In genomic region chrX:134004038-134004437, GRCh38 we compare ENCODE assay signal across 19 cellular contexts. TPM values are rescaled to one million over a fixed set of nuclear protein-coding genes. Genes with fewer than 3 reads are reported as not detected.
DNase-seq lines count a peak whose midpoint lies in the region; ATAC-seq, FAIRE-seq and TF ChIP-seq lines count a peak whose summit lies in the region.
"Had no signal": no experiment of that assay in that cellular context is flagged by ENCODE, and none has a peak within 500 bp of the region (broad histone marks: within the 10 kb centered on the region; RNA-seq: fewer than 3 reads in every experiment).

No MANE protein-coding gene starts in this region.

- no peak for TF ChIP-seq CTCF in brain (conservative IDR thresholded peaks at IDR 0.05)
- no peak for TF ChIP-seq CTCF in fibroblast of villous mesenchyme (IDR thresholded peaks at IDR 0.05; ENCODE audit: insufficient read depth, low read depth, low read length)

- H3K27ac Mint-ChIP-seq in brain: peak overlapping the region in 3 of 5 experiments; percentile 13 to 63 (median 46)
- H3K27ac Mint-ChIP-seq: activated B cell treated with CpG ODN at 0.5 μM for 24 hours; T-helper 1 cell treated with Interleukin-12 subunit alpha and Interleukin-12 subunit beta and Interleukin-4 antibody, amounts not matched to agents 30 μg/mL and 1 μg/mL, for 36 hours had no signal

- H3K4me3 Mint-ChIP-seq in brain: peak overlapping the region in 1 of 5 experiments; percentile 39
- H3K4me3 Mint-ChIP-seq: activated B cell treated with CpG ODN at 0.5 μM for 24 hours; T-helper 1 cell treated with Interleukin-12 subunit alpha and Interleukin-12 subunit beta and Interleukin-4 antibody, amounts not matched to agents 30 μg/mL and 1 μg/mL, for 36 hours had no signal

- no peak overlapping the region for H3K4me3 ChIP-seq in MG63
- H3K4me3 ChIP-seq in fibroblast of villous mesenchyme (ENCODE audit: low read depth, low read length): no peak overlapping the region
- H3K4me3 ChIP-seq: esophagus squamous epithelium, Peyer's patch, skin epidermis had no signal

- H3K36me3 ChIP-seq in MG63: no peaks in the 10 kb centered on the region
- H3K36me3 ChIP-seq: esophagus squamous epithelium, neutrophil, Peyer's patch had no signal

- H3K36me3 Mint-ChIP-seq in brain: no peaks in the 10 kb centered on the region

- DNase-seq in MG63 (peak; percentile 3), fibroblast of villous mesenchyme (ENCODE audit: low read depth) (peak; percentile 11), renal cortical epithelial cell (ENCODE audit: low read depth) (peak; percentile 33), RCC 7860 (ENCODE audit: low spot score) (no peak), NCI-H1105 (lab: John Stamatoyannopoulos, UW) (no peak)
- DNase-seq in effector CD4-positive, alpha-beta T cell: no peak
- DNase-seq: activated B cell treated with CpG ODN at 0.5 μM for 24 hours; activated naive CD4-positive, alpha-beta T cell treated with anti-CD3 and anti-CD28 coated beads, Interleukin-2, amount 50 U/mL, for 16 hours; esophagus squamous epithelium; NCI-H748 treated with DMSO at 0.1 percent for 48 hours; Peyer's patch; stimulated activated naive CD4-positive, alpha-beta T cell treated with Interleukin-2 at 50 U/mL for 16 hours had no signal

- peaks cover 33% of the 10 kb centered on the region for H3K4me1 Mint-ChIP-seq in brain
- H3K4me1 Mint-ChIP-seq: activated B cell treated with CpG ODN at 0.5 μM for 24 hours had no signal

- peaks cover 7% of the 10 kb centered on the region for H3K27me3 Mint-ChIP-seq in brain
- H3K27me3 Mint-ChIP-seq: activated B cell treated with CpG ODN at 0.5 μM for 24 hours had no signal

- FAIRE-seq in RCC 7860 (lab: Jason Lieb, UNC): no peak
- FAIRE-seq: colon had no signal

- peaks cover 0 to 2% (median 0%) of the 10 kb centered on the region in 5 experiments for H3K9me3 Mint-ChIP-seq in brain
- H3K9me3 Mint-ChIP-seq: activated B cell treated with CpG ODN at 0.5 μM for 24 hours; T-helper 1 cell treated with Interleukin-12 subunit alpha and Interleukin-12 subunit beta and Interleukin-4 antibody, amounts not matched to agents 30 μg/mL and 1 μg/mL, for 36 hours had no signal

- no peaks in the 10 kb centered on the region for H3K9me3 ChIP-seq in MG63
- H3K9me3 ChIP-seq: esophagus squamous epithelium, neutrophil, Peyer's patch had no signal

- ATAC-seq in HG03442 (IDR thresholded peaks at IDR 0.05; ENCODE audit: unreplicated experiment): no peak

- no peaks in the 10 kb centered on the region for H3K27me3 ChIP-seq in MG63
- H3K27me3 ChIP-seq: esophagus squamous epithelium, neutrophil, Peyer's patch had no signal

RNA-seq across cellular contexts. Expression of gene GPC3, which starts 18.6 kb away (rescaled TPM):
- total RNA-seq in MG63 (2014; rRNA removed; shearing (Covaris generic); ENCODE audit: low replicate concordance): 1.1 TPM in 1 of 2 replicates, not detected in the other
- 19.7 TPM for polyA plus RNA-seq in brain (ENCODE audit: insufficient read depth, low read depth, low replicate concordance)
- total RNA-seq in fibroblast of villous mesenchyme: 0.32 TPM in 1 of 2 replicates, not detected in the other
- 1.8 TPM in 1 of 2 replicates, not detected in the other for total RNA-seq in renal cortical epithelial cell
- total RNA-seq: activated B cell treated with CpG ODN at 0.5 μM for 24 hours, M059J had no signal

Comparison
In these comparisons a context has a peak if more than half of its experiments do, and no peak if none do; other contexts are left out.
1. DNase-seq: peak in MG63 (single experiment), fibroblast of villous mesenchyme (single experiment) and renal cortical epithelial cell (single experiment); none in RCC 7860 (single experiment), effector CD4-positive, alpha-beta T cell (single experiment) and NCI-H1105 (single experiment).